ENCODE assay signal across 8 cellular contexts in the genomic region with DNA sequence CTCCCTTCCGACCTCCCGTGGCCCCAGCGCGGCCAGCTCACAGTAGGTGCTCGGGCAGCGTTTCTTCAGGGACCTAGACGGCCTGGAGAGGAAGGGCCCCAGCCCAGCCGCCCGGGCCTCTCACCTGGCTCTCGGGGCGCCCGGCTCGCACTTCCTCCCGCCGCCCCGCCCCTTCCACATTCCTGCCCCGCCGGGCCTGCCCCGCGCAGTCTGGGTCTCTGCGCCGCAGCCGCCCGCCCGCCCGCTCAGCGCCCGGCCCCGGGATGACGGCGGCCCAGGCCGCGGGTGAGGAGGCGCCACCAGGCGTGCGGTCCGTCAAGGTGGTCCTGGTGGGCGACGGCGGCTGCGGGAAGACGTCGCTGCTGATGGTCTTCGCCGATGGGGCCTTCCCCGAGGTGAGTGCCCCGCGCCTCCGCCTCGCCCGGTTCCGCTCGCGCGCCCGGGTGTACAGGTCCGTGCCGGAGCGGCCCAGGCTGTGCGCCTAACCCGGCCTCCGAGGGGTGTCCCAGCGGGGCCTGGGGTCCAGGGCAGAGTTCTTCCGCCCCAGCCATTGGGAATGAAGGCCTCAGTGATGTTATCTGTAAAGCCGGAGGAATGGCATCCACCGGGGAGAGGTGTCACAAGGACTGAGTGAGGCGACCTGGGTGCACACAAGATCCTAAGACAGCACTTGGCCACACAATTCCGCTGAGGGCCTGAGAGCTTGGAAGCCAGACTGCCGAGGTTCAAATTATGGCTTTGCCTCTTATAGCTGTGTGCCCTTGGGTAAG. TPM values are rescaled to one million over a fixed set of nuclear protein-coding genes. Genes with fewer than 3 reads are reported as not detected.
DNase-seq lines count a peak whose midpoint lies in the region; ATAC-seq and TF ChIP-seq lines count a peak whose summit lies in the region.

A gene with protein sequence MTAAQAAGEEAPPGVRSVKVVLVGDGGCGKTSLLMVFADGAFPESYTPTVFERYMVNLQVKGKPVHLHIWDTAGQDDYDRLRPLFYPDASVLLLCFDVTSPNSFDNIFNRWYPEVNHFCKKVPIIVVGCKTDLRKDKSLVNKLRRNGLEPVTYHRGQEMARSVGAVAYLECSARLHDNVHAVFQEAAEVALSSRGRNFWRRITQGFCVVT (plus strand): TSS at position 208 of the 770 bp plus-strand sequence. CDS start 56 bp downstream, at position 264.

- 3 to 11% (median 4%) methylated on average over 16 to 69 of the region's 69 CpGs for WGBS in ovary, 3 donors

- TF ChIP-seq POLR2A in ovary (IDR thresholded peaks at IDR 0.05) = no peak

- H3K4me3 ChIP-seq in HL-60 (replicated peaks; ENCODE audit: insufficient read depth, low read length) (0 out of 2 replicates have a peak within 1 kb of the TSS, but pooled peaks have one; percentile 1), ovary (peak within 1 kb of the TSS; percentile 48)

- peak; percentile 28 for ATAC-seq in foreskin keratinocyte
- no peak for ATAC-seq in GM18861 (IDR thresholded peaks at IDR 0.05; ENCODE audit: unreplicated experiment)

- no peak for TF ChIP-seq EP300 in ovary (IDR thresholded peaks at IDR 0.05)

- H3K27ac ChIP-seq in HL-60 (replicated peaks) (no peak within 1 kb of the TSS), foreskin keratinocyte (peak within 1 kb of the TSS; percentile 82), ovary (peak within 1 kb of the TSS; percentile 2 to 67)

- H3K4me1 ChIP-seq in foreskin keratinocyte = peaks cover 19% of the 10 kb centered on the region
- peaks cover 4% of the 10 kb centered on the region for H3K4me1 ChIP-seq in ovary (ENCODE audit: insufficient read depth)

- intact Hi-C loops in ovary (cut with DNase I) = no loop called here

- no peak for TF ChIP-seq CTCF in HL-60 (IDR thresholded peaks at IDR 0.05; ENCODE audit: insufficient read depth, low read length)
- TF ChIP-seq CTCF in foreskin keratinocyte (conservative IDR thresholded peaks at IDR 0.05) = no peak
- no peak for TF ChIP-seq CTCF in ovary (IDR thresholded peaks at IDR 0.05)

- H3K9me3 ChIP-seq in ovary = no peaks in the 10 kb centered on the region

- H3K36me3 ChIP-seq in ovary = no peaks in the 10 kb centered on the region

- H3K27me3 ChIP-seq in HL-60 (ENCODE audit: insufficient read depth, poor library complexity, severe bottlenecking) (peaks cover 11% of the 10 kb centered on the region), foreskin keratinocyte (no peaks in the 10 kb centered on the region), ovary (no peaks in the 10 kb centered on the region)

- DNase-seq in HL-60 (ENCODE audit: low read depth in 1 of 2, low spot score in 1 of 2) (peak in 1 of 2 experiments; percentile 21), activated T-helper 1 cell treated with Interleukin-2 at 50 U/mL for 16 hours (ENCODE audit: low read depth) (peak; percentile 27), foreskin keratinocyte (no peak), ovary (peak; percentile 36 to 72 (median 52)), HUDEP-2 (lab: John Stamatoyannopoulos, UW; ENCODE audit: unreplicated experiment in 76 of 76) (no peak), NOMO-1 (lab: John Stamatoyannopoulos, UW; ENCODE audit: unreplicated experiment in 2 of 2) (no peak), NCI-H2227 (lab: John Stamatoyannopoulos, UW; ENCODE audit: unreplicated experiment) (no peak)

RNA-seq across cellular contexts. Expression of the gene that starts here (rescaled TPM):
- total RNA-seq in foreskin keratinocyte = 146 and 174 TPM in 2 replicates
- polyA plus RNA-seq in foreskin keratinocyte = 240 and 243 TPM in 2 replicates
- total RNA-seq in ovary = 10 to 100 TPM in 5 of 7 donors, 1 to 10 TPM in 2; 8.7 to 24.9 (median 12.8) TPM
- 10 to 100 TPM in 1 of 2 donors, 1 to 10 TPM in 1; 5.5 to 16.1 TPM for polyA plus RNA-seq in ovary

Comparison
In these comparisons a context has a peak if more than half of its experiments do, and no peak if none do; other contexts are left out.
1. RNA of the gene that starts here (polyA plus RNA-seq): 240 to 243 TPM in foreskin keratinocyte; 5.5 to 16.1 TPM in ovary; every median in the first group is over 10 times any median in the second.
2. DNase-seq: peak in activated T-helper 1 cell treated with Interleukin-2 at 50 U/mL for 16 hours (single experiment) and ovary (5 of 5); none in foreskin keratinocyte (0 of 2), HUDEP-2 (0 of 76), NOMO-1 (0 of 2) and NCI-H2227 (single experiment).